In genomic region chr19:42280761-42281174, GRCh38 we compare ENCODE assay signal across 6 cellular contexts. TPM values are rescaled to one million over a fixed set of nuclear protein-coding genes. Genes with fewer than 3 reads are reported as not detected.
DNase-seq lines count a peak whose midpoint lies in the region; TF ChIP-seq lines count a peak whose summit lies in the region.

No MANE protein-coding gene starts in this region.

- H3K36me3 ChIP-seq in neutrophil: peaks cover 11% of the 10 kb centered on the region

- H3K27me3 Mint-ChIP-seq in Calu3 (ENCODE audit: unreplicated experiment): no peaks in the 10 kb centered on the region

- CTCF ChIA-PET in Calu3 (lab: Charles Lee): interaction anchor here (3.0 kb wide), 1 partner anchor 37 kb away, joined by 25 read pairs; no protein-coding TSS in a partner anchor

- peak; percentile 66 for DNase-seq in NCI-H146 treated with DMSO at 0.1 percent for 48 hours (lab: John Stamatoyannopoulos, UW; ENCODE audit: unreplicated experiment)
- no peak for DNase-seq in NCI-H146 (lab: John Stamatoyannopoulos, UW)
- peak in 1 of 2 donors; percentile 15 for DNase-seq in cardiac fibroblast (ENCODE audit: low read depth in 2 of 2)
- no peak for DNase-seq in superior temporal gyrus (ENCODE audit: extremely low spot score)
- no peak for DNase-seq in Calu3

- H3K4me3 ChIP-seq in cardiac fibroblast (replicated peaks in 1 of 2; ENCODE audit: low read depth in 2 of 2, low read length in 2 of 2) (peak overlapping the region; percentile 41 to 76), neutrophil (ENCODE audit: low read depth in 1 of 2, low read length in 1 of 2) (peak overlapping the region; percentile 76 to 82)

- no peak overlapping the region for H3K27ac Mint-ChIP-seq in Calu3 (ENCODE audit: unreplicated experiment)

- no peaks in the 10 kb centered on the region for H3K9me3 Mint-ChIP-seq in Calu3 (ENCODE audit: low read depth, unreplicated experiment)

- H3K4me1 ChIP-seq in neutrophil (ENCODE audit: control insufficient read depth in 1 of 2, insufficient read depth in 1 of 2, low read depth in 1 of 2, low read length in 1 of 2): peaks cover 58 to 65% of the 10 kb centered on the region in 2 experiments

- TF ChIP-seq CTCF in cardiac fibroblast (IDR thresholded peaks at IDR 0.05; ENCODE audit: low read depth, low read length) (no peak), neutrophil (IDR thresholded peaks at IDR 0.05) (no peak), Calu3 (IDR thresholded peaks at IDR 0.05; ENCODE audit: unreplicated experiment) (no peak)

- intact Hi-C loops in Calu3 (cut with micrococcal nuclease; ENCODE audit: unreplicated experiment): loop anchor here (1.0 to 10.0 kb wide), 2 partner anchors 37 to 156 kb away; no protein-coding TSS in a partner anchor

- H3K27ac ChIP-seq in neutrophil: peak overlapping the region; percentile 42

- peaks cover 46% of the 10 kb centered on the region for H3K36me3 Mint-ChIP-seq in Calu3 (ENCODE audit: insufficient read depth, unreplicated experiment)

- no TSS peak for BruUV-seq in Calu3 (replicated peaks; lab: Mats Ljungman, UMichigan)

- H3K4me3 Mint-ChIP-seq in Calu3 (ENCODE audit: low read depth, unreplicated experiment): no peak overlapping the region

- H3K27me3 ChIP-seq in neutrophil: peaks cover 27% of the 10 kb centered on the region

- H3K4me1 Mint-ChIP-seq in Calu3 (ENCODE audit: low read depth, unreplicated experiment): peaks cover 39% of the 10 kb centered on the region

- no peaks in the 10 kb centered on the region for H3K9me3 ChIP-seq in neutrophil

RNA-seq across cellular contexts. Expression of gene CIC, which starts 11.7 kb away (rescaled TPM):
- total RNA-seq in Calu3 (2022): 72.6 and 75.5 TPM in 2 replicates

RNA-seq across cellular contexts. Expression of gene PRR19, which starts 21.2 kb away (rescaled TPM):
- total RNA-seq in Calu3 (2022): 1.7 and 2.4 TPM in 2 replicates

RNA-seq across cellular contexts. Expression of gene PAFAH1B3, which starts 21.7 kb away (rescaled TPM):
- 68.3 and 72.4 TPM in 2 replicates for total RNA-seq in Calu3 (2022)

RNA-seq across cellular contexts. Expression of gene ERF, which starts 25.8 kb away (rescaled TPM):
- 100 and 124 TPM in 2 replicates for total RNA-seq in Calu3 (2022)

RNA-seq across cellular contexts. Expression of gene TMEM145, which starts 32.3 kb away (rescaled TPM):
- 1.5 and 3.1 TPM in 2 replicates for total RNA-seq in Calu3 (2022)
